ENCODE assay signal across 22 cellular contexts in genomic region chr22:43035250-43035649, GRCh38.
"Had no signal": no experiment of that assay in that cellular context is flagged by ENCODE, and none has a peak within 500 bp of the region (broad histone marks: within the 10 kb centered on the region; RNA-seq: fewer than 3 reads in every experiment).

No MANE protein-coding gene starts in this region.

- H3K27me3 Mint-ChIP-seq: IgD-negative memory B cell had no signal

- DNase-seq: Kasumi-1, MM.1S, NCI-H1092 treated with DMSO at 0.1 percent for 48 hours, NCI-H1436, NCI-H187, NCI-H2029, NCI-H2081 treated with DMSO at 0.1 percent for 48 hours, NCI-H2171 treated with DMSO at 0.1 percent for 48 hours, NCI-H446, NCI-H510A, NCI-H524 treated with DMSO at 0.1 percent for 48 hours, NCI-H69, NCI-H774, Right ventricle myocardium superior, RPMI8226, SIG-M5 had no signal

- H3K9ac ChIP-seq: KMS-11 had no signal

- H3K27me3 ChIP-seq: SJSA1 had no signal

- FAIRE-seq: K562, RCC 7860 had no signal

- H3K4me3 ChIP-seq: K562, SJSA1, SK-N-MC had no signal

- H3K4me2 ChIP-seq: KMS-11 had no signal

- H3K36me3 ChIP-seq: SJSA1 had no signal

- H3K9me3 ChIP-seq: SJSA1 had no signal

- H3K27ac Mint-ChIP-seq: IgD-negative memory B cell had no signal

- H3K27ac ChIP-seq: KMS-11, SJSA1, SK-N-MC had no signal

- ATAC-seq: K562 had no signal

- H3K9me3 Mint-ChIP-seq: IgD-negative memory B cell had no signal

- H3K4me3 Mint-ChIP-seq: IgD-negative memory B cell had no signal

- H3K36me3 Mint-ChIP-seq: IgD-negative memory B cell had no signal
